3 cellular contexts compared by ENCODE assay signal in the genomic region with DNA sequence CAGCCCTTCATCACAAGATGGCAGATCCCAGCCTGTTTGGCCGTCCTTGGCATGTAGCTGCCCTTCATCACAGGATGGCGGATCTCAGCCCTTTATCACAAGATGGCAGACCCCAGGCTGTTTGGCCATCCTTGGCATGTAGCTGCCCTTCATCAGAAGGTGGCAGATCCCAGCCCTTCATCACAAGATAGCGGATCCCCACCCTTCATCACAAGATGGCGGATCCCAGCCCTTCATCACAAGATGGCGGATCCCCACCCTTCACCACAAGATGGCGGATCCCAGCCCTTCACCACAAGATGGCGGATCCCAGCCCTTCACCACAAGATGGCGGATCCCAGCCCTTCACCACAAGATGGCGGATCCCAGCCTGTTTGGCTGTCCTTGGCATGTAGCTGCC.
TF ChIP-seq lines count a peak whose summit lies in the region.
"Not testable (repeated sequence)": the region's sequence is repeated elsewhere in the genome, so short reads cannot be mapped to it uniquely, and the experiment has no call there.

No MANE protein-coding gene starts in this region.

TF ChIP-seq in Ishikawa, 13 proteins besides CTCF, POLR2A, EP300 and RAD21:
- TF ChIP-seq YY1 (IDR thresholded peaks at IDR 0.05; ENCODE audit: low read depth) = peak; percentile 57; the same call in 1 of the 2 replicates

TF ChIP-seq in SK-N-SH, 30 proteins besides CTCF, POLR2A, EP300 and RAD21:
- TF ChIP-seq YY1 (IDR thresholded peaks at IDR 0.05; ENCODE audit: low read depth) = peak; percentile 45; the same call in 1 of the 2 replicates
TF ChIP-seq in SK-N-SH: peak in this region for 1; not testable (repeated sequence) for 29.

TF ChIP-seq in K562, 482 proteins besides CTCF, POLR2A, EP300 and RAD21:
- TF ChIP-seq ZC3H11A (IDR thresholded peaks at IDR 0.05; ENCODE audit: low read depth, low read length) = peak; percentile 90; the same call in 1 of the 2 replicates
- peak in 1 of 2 experiments; percentile 61; a peak in 2 of 3 replicates for TF ChIP-seq CBX3 (IDR thresholded peaks at IDR 0.05; ENCODE audit: borderline replicate concordance in 1 of 2, low read length in 2 of 2)
- peak; percentile 49 for TF ChIP-seq SAP30 (IDR thresholded peaks at IDR 0.05; ENCODE audit: borderline replicate concordance, insufficient read depth, low read depth, low read length, poor library complexity, severe bottlenecking)
- TF ChIP-seq TEAD4 (IDR thresholded peaks at IDR 0.05; ENCODE audit: low read length) = peak; percentile 87
- not testable (repeated sequence) for TF ChIP-seq TEAD4 (CRISPR knock-in tag; IDR thresholded peaks at IDR 0.05; ENCODE audit: borderline replicate concordance)
- TF ChIP-seq, protein P1, sequence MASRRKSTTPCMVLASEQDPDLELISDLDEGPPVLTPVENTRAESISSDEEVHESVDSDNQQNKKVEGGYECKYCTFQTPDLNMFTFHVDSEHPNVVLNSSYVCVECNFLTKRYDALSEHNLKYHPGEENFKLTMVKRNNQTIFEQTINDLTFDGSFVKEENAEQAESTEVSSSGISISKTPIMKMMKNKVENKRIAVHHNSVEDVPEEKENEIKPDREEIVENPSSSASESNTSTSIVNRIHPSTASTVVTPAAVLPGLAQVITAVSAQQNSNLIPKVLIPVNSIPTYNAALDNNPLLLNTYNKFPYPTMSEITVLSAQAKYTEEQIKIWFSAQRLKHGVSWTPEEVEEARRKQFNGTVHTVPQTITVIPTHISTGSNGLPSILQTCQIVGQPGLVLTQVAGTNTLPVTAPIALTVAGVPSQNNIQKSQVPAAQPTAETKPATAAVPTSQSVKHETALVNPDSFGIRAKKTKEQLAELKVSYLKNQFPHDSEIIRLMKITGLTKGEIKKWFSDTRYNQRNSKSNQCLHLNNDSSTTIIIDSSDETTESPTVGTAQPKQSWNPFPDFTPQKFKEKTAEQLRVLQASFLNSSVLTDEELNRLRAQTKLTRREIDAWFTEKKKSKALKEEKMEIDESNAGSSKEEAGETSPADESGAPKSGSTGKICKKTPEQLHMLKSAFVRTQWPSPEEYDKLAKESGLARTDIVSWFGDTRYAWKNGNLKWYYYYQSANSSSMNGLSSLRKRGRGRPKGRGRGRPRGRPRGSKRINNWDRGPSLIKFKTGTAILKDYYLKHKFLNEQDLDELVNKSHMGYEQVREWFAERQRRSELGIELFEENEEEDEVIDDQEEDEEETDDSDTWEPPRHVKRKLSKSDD (conservative IDR thresholded peaks at IDR 0.05; ENCODE audit: low read length) = peak; percentile 52; the same call in 1 of the 2 replicates
- TF ChIP-seq, protein P2, sequence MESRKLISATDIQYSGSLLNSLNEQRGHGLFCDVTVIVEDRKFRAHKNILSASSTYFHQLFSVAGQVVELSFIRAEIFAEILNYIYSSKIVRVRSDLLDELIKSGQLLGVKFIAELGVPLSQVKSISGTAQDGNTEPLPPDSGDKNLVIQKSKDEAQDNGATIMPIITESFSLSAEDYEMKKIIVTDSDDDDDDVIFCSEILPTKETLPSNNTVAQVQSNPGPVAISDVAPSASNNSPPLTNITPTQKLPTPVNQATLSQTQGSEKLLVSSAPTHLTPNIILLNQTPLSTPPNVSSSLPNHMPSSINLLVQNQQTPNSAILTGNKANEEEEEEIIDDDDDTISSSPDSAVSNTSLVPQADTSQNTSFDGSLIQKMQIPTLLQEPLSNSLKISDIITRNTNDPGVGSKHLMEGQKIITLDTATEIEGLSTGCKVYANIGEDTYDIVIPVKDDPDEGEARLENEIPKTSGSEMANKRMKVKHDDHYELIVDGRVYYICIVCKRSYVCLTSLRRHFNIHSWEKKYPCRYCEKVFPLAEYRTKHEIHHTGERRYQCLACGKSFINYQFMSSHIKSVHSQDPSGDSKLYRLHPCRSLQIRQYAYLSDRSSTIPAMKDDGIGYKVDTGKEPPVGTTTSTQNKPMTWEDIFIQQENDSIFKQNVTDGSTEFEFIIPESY (CRISPR knock-in tag; IDR thresholded peaks at IDR 0.05) = 0 out of 2 replicates have a peak, but pooled peaks have one; percentile 46
- peak; percentile 82 to 95 (median 87) for TF ChIP-seq YY1 (IDR thresholded peaks at IDR 0.05; ENCODE audit: borderline replicate concordance in 1 of 3, control insufficient read depth in 1 of 3, extremely low read depth in 1 of 3, insufficient read depth in 3 of 3, insufficient read length in 1 of 3, insufficient replicate concordance in 2 of 3, low read depth in 1 of 3, low read length in 2 of 3)
